Comparison of ENCODE assay signal across 8 cellular contexts in the genomic region with DNA sequence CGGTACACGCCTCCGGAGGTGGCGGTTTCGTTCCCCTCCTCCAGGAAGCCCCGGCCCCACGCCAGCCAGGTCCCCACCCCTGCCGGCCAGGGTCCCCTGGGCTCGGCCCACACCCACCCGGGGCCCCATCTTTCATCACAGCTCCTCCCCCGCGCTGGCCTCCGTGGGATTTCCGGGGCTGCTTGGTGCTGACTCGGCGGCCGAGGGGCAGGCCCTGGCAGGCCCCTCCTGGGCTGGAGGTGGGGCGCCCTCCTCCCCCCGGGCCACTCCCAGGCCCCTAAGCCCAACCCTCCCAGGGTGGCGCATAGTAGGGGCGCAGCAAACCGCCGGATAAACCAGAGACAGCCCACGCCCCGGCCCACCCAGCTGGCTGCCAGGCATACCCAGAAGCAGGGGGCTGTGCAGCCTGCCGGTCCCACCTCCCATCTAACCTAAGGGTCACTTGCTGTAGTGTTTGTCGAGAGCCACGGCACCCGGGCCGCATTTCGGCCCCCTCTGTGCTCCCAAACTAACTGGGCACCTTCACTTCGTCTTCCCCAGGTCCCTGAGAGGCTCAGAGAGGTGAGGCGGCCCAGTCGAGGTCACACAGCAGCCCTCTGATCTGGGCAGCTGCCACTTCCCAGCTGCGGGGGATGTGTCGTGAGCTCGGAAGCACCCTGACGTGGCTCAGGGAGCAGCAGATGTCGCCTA. TPM values are rescaled to one million over a fixed set of nuclear protein-coding genes. Genes with fewer than 3 reads are reported as not detected.
DNase-seq lines count a peak whose midpoint lies in the region; ATAC-seq and TF ChIP-seq lines count a peak whose summit lies in the region.

No MANE protein-coding gene starts in this region.

- no peaks in the 10 kb centered on the region for H3K9me3 Mint-ChIP-seq in activated CD8-positive, alpha-beta memory T cell treated with anti-CD3 and anti-CD28 coated beads, Interleukin-2, amount 10 ng/mL, durations not matched to agents 7 days and 5 days (ENCODE audit: low read depth)

- no peaks in the 10 kb centered on the region for H3K27me3 Mint-ChIP-seq in activated CD8-positive, alpha-beta memory T cell treated with anti-CD3 and anti-CD28 coated beads, Interleukin-2, amount 10 ng/mL, durations not matched to agents 7 days and 5 days

- CTCF ChIA-PET in activated CD8-positive, alpha-beta memory T cell treated with anti-CD3 and anti-CD28 coated beads, Interleukin-2, amount 10 ng/mL, durations not matched to agents 7 days and 5 days (lab: Charles Lee), result interaction anchor here (0.6 to 2.4 kb wide), 7 partner anchors 29 to 1078 kb away, joined by 3 to 10 read pairs (median 3); a partner anchor contains a TSS

- H3K4me1 Mint-ChIP-seq in activated CD8-positive, alpha-beta memory T cell treated with anti-CD3 and anti-CD28 coated beads, Interleukin-2, amount 10 ng/mL, durations not matched to agents 7 days and 5 days, result peaks cover 55% of the 10 kb centered on the region

- no peaks in the 10 kb centered on the region for H3K27me3 ChIP-seq in H7 (ENCODE audit: control insufficient read depth, insufficient read depth, low read length)

- peaks cover 24% of the 10 kb centered on the region for H3K36me3 Mint-ChIP-seq in activated CD8-positive, alpha-beta memory T cell treated with anti-CD3 and anti-CD28 coated beads, Interleukin-2, amount 10 ng/mL, durations not matched to agents 7 days and 5 days

- no peak for TF ChIP-seq CTCF in fibroblast of mammary gland (conservative IDR thresholded peaks at IDR 0.05; ENCODE audit: control insufficient read depth, insufficient read depth, low read depth, low read length)

- H3K4me3 Mint-ChIP-seq in activated CD8-positive, alpha-beta memory T cell treated with anti-CD3 and anti-CD28 coated beads, Interleukin-2, amount 10 ng/mL, durations not matched to agents 7 days and 5 days, result peak overlapping the region; percentile 75

- peak overlapping the region; percentile 88 for H3K27ac Mint-ChIP-seq in activated CD8-positive, alpha-beta memory T cell treated with anti-CD3 and anti-CD28 coated beads, Interleukin-2, amount 10 ng/mL, durations not matched to agents 7 days and 5 days

- H3K4me3 ChIP-seq in H7 (ENCODE audit: insufficient read depth, low read depth, low read length) (no peak overlapping the region), fibroblast of mammary gland (ENCODE audit: control insufficient read depth, low read depth, low read length) (peak overlapping the region; percentile 19)

- H3K36me3 ChIP-seq in H7 (replicated peaks; ENCODE audit: control insufficient read depth, insufficient read depth, low read length), result peaks cover 4% of the 10 kb centered on the region

- DNase-seq in H7 (peak; percentile 77), fibroblast of mammary gland (ENCODE audit: low read depth) (peak; percentile 72), NCI-H774 (lab: John Stamatoyannopoulos, UW) (no peak), ecto neural progenitor cell (ENCODE audit: low spot score) (no peak), NCI-H1048 (lab: John Stamatoyannopoulos, UW) (no peak)
- DNase-seq in activated CD8-positive, alpha-beta memory T cell treated with anti-CD3 and anti-CD28 coated beads, Interleukin-2, amount 10 ng/mL, durations not matched to agents 7 days and 5 days, result peak; percentile 89
- peak; percentile 40 for DNase-seq in stimulated activated CD4-positive, alpha-beta T cell treated with anti-CD3 and anti-CD28 coated beads, Interleukin-1b, Interleukin-23, amount 100 ng/mL, for 48 hours

- ATAC-seq in activated CD8-positive, alpha-beta memory T cell treated with anti-CD3 and anti-CD28 coated beads, Interleukin-2, amount 10 ng/mL, durations not matched to agents 7 days and 5 days, result peak; percentile 77
- ATAC-seq in GM18870 (IDR thresholded peaks at IDR 0.05; ENCODE audit: unreplicated experiment), result no peak

RNA-seq across cellular contexts. Expression of a gene that starts 6.6 kb away (rescaled TPM):
- 18.3 and 20.8 TPM in 2 replicates for total RNA-seq in H7 (2014; rRNA removed; shearing (Covaris generic))
- total RNA-seq in activated CD8-positive, alpha-beta memory T cell treated with anti-CD3 and anti-CD28 coated beads, Interleukin-2, amount 10 ng/mL, durations not matched to agents 7 days and 5 days, result 10 to 100 TPM; 67.4 to 72.6 TPM

RNA-seq across cellular contexts. Expression of a gene that starts 52.5 kb away (rescaled TPM):
- total RNA-seq in H7 (2014; rRNA removed; shearing (Covaris generic)), result 47.9 and 54.4 TPM in 2 replicates
- total RNA-seq in activated CD8-positive, alpha-beta memory T cell treated with anti-CD3 and anti-CD28 coated beads, Interleukin-2, amount 10 ng/mL, durations not matched to agents 7 days and 5 days, result 10 to 100 TPM; 34.0 to 39.4 TPM

Comparison
In these comparisons a context has a peak if more than half of its experiments do, and no peak if none do; other contexts are left out.
1. DNase-seq: peak in H7 (single experiment), activated CD8-positive, alpha-beta memory T cell treated with anti-CD3 and anti-CD28 coated beads, Interleukin-2, amount 10 ng/mL, durations not matched to agents 7 days and 5 days (single experiment), fibroblast of mammary gland (single experiment) and stimulated activated CD4-positive, alpha-beta T cell treated with anti-CD3 and anti-CD28 coated beads, Interleukin-1b, Interleukin-23, amount 100 ng/mL, for 48 hours (single experiment); none in NCI-H774 (single experiment), ecto neural progenitor cell (single experiment) and NCI-H1048 (single experiment).